ENCODE assay signal across 9 cellular contexts in the genomic region with DNA sequence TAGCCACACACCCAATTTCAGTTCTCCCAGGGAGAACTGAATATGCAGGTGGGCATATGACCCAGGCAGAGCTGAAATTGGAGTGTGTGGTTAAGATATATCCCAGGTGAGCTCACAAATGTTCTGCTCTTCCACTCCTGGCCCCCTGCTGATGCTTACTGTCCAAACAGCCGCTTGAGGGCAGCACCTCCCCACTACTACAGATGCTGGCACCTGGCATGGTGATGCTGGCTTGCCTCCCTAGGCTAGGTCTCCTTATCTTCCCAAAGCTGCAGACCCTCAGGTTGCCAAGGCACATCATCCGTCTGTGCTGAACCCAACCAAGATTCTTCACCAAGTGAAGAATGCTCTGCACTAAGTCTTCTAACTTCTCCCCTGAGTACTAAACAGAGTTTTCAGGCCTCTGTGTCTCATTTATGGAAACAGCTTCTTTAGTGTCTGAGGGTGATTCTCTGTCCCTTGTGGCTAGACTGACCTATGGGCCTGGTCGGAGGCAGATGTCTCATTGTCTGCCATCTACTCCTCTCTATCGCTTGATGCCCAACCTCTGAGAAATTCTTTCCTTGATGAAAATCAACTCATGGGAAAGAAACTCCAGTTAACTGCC. TPM values are rescaled to one million over a fixed set of nuclear protein-coding genes. Genes with fewer than 3 reads are reported as not detected.
DNase-seq lines count a peak whose midpoint lies in the region; ATAC-seq and TF ChIP-seq lines count a peak whose summit lies in the region.
"Had no signal": no experiment of that assay in that cellular context is flagged by ENCODE, and none has a peak within 500 bp of the region (broad histone marks: within the 10 kb centered on the region; RNA-seq: fewer than 3 reads in every experiment).

No MANE protein-coding gene starts in this region.

- H3K36me3 ChIP-seq in Caco-2 (ENCODE audit: control insufficient read depth, insufficient read depth, low read length) (no peaks in the 10 kb centered on the region), GM23248 (ENCODE audit: low read depth) (no peaks in the 10 kb centered on the region), heart right ventricle (no peaks in the 10 kb centered on the region)

- no peak overlapping the region for H3K9ac ChIP-seq in GM23248

- no peaks in the 10 kb centered on the region for H3K27me3 Mint-ChIP-seq in Caco-2 (ENCODE audit: insufficient read depth, unreplicated experiment)
- no peaks in the 10 kb centered on the region for H3K27me3 Mint-ChIP-seq in activated naive CD8-positive, alpha-beta T cell treated with anti-CD3 and anti-CD28 coated beads, Interleukin-2, amount 50 U/mL, for 24 hours
- H3K27me3 Mint-ChIP-seq: IgD-negative memory B cell had no signal

- H3F3A ChIP-seq in GM23248 (ENCODE audit: insufficient read depth): no peaks in the 10 kb centered on the region

- H3K4me1 ChIP-seq in Caco-2: peaks cover 4% of the 10 kb centered on the region; the same call in 1 of the 2 replicates
- peaks cover 6% of the 10 kb centered on the region for H3K4me1 ChIP-seq in GM23248 (ENCODE audit: insufficient read depth)
- H3K4me1 ChIP-seq in heart right ventricle: peaks cover 0 to 15% (median under 1%) of the 10 kb centered on the region in 9 donors

- H3K4me3 ChIP-seq in Caco-2 (ENCODE audit: low read depth, low read length) (no peak overlapping the region), GM23248 (no peak overlapping the region), heart right ventricle (no peak overlapping the region)

- CTCF ChIA-PET in Caco-2 (lab: Charles Lee): interaction anchor here (0.5 to 1.5 kb wide), 27 partner anchors 12 to 1288 kb away, joined by 3 to 41 read pairs (median 4); a partner anchor contains a TSS

- BruUV-seq in Caco-2 (replicated peaks; lab: Mats Ljungman, UMichigan): no TSS peak

- no peaks in the 10 kb centered on the region for H3K9me3 Mint-ChIP-seq in Caco-2 (ENCODE audit: unreplicated experiment)
- no peaks in the 10 kb centered on the region for H3K9me3 Mint-ChIP-seq in activated naive CD8-positive, alpha-beta T cell treated with anti-CD3 and anti-CD28 coated beads, Interleukin-2, amount 50 U/mL, for 24 hours
- H3K9me3 Mint-ChIP-seq: IgD-negative memory B cell had no signal

- H3K9me2 ChIP-seq in GM23248 (ENCODE audit: insufficient read depth): no peaks in the 10 kb centered on the region

- H3K27me3 ChIP-seq in Caco-2 (replicated peaks; ENCODE audit: control insufficient read depth, insufficient read depth, low read length) (no peaks in the 10 kb centered on the region), GM23248 (replicated peaks; ENCODE audit: insufficient read depth) (no peaks in the 10 kb centered on the region), heart right ventricle (no peaks in the 10 kb centered on the region)

- peak; percentile 79 to 81 for DNase-seq in Caco-2
- DNase-seq in GM23248: peak; percentile 82
- peak; percentile 66 for DNase-seq in NCI-H1436 (lab: John Stamatoyannopoulos, UW)
- peak; percentile 50 for DNase-seq in T follicular helper cell (ENCODE audit: low read depth)
- DNase-seq in activated naive CD8-positive, alpha-beta T cell treated with anti-CD3 and anti-CD28 coated beads, Interleukin-2, amount 50 U/mL, for 24 hours: peak; percentile 77
- DNase-seq in heart right ventricle: peak; percentile 78
- peak; percentile 50 for DNase-seq in renal cortical epithelial cell (ENCODE audit: low read depth)

- no peak overlapping the region for H2AFZ ChIP-seq in GM23248

- no peak overlapping the region for H3K27ac ChIP-seq in GM23248
- H3K27ac ChIP-seq in heart right ventricle: no peak overlapping the region

- intact Hi-C loops in Caco-2 (cut with micrococcal nuclease; ENCODE audit: unreplicated experiment) (loop anchor here (1.0 to 10.0 kb wide), 8 partner anchors 132 to 943 kb away; no protein-coding TSS in a partner anchor), heart right ventricle (cut with DNase I) (loop anchor here in 9 of 10 donors (1.0 to 10.0 kb wide), 10 partner anchors 531 to 944 kb away; no protein-coding TSS in a partner anchor)

- H3K27ac Mint-ChIP-seq in Caco-2 (ENCODE audit: unreplicated experiment): no peak overlapping the region
- no peak overlapping the region for H3K27ac Mint-ChIP-seq in activated naive CD8-positive, alpha-beta T cell treated with anti-CD3 and anti-CD28 coated beads, Interleukin-2, amount 50 U/mL, for 24 hours

- peaks cover 11% of the 10 kb centered on the region for H3K4me1 Mint-ChIP-seq in Caco-2 (ENCODE audit: low read depth, unreplicated experiment)
- peaks cover 8% of the 10 kb centered on the region for H3K4me1 Mint-ChIP-seq in activated naive CD8-positive, alpha-beta T cell treated with anti-CD3 and anti-CD28 coated beads, Interleukin-2, amount 50 U/mL, for 24 hours
- H3K4me1 Mint-ChIP-seq: IgD-negative memory B cell had no signal

- no peaks in the 10 kb centered on the region for H3K79me2 ChIP-seq in GM23248 (ENCODE audit: insufficient read depth)

- in situ Hi-C loops in GM23248 (cut with MboI): loop anchor here (10.0 kb wide), 2 partner anchors 521 to 741 kb away; no protein-coding TSS in a partner anchor

- no peaks in the 10 kb centered on the region for H3K9me3 ChIP-seq in Caco-2
- no peaks in the 10 kb centered on the region for H3K9me3 ChIP-seq in GM23248 (ENCODE audit: low read depth)
- H3K9me3 ChIP-seq in heart right ventricle: no peaks in the 10 kb centered on the region

- 25% methylated on average over 4 of the region's 4 CpGs for WGBS in GM23248 (ENCODE audit: low coverage in 1 of 2, low lambda C conversion rate in 2 of 2, missing lambda C conversion rate in 2 of 2), 2 experiments
- 28 to 29% methylated on average over 4 of the region's 4 CpGs for WGBS in heart right ventricle, 2 donors

- H4K20me1 ChIP-seq in GM23248 (ENCODE audit: insufficient read depth): no peaks in the 10 kb centered on the region

- ATAC-seq in activated naive CD8-positive, alpha-beta T cell treated with anti-CD3 and anti-CD28 coated beads, Interleukin-2, amount 50 U/mL, for 24 hours: peak; percentile 84
- ATAC-seq in heart right ventricle: peak; percentile 82 to 93 (median 88)
- no peak for ATAC-seq in HG03378 (IDR thresholded peaks at IDR 0.05; ENCODE audit: unreplicated experiment)

- no peaks in the 10 kb centered on the region for H3K36me3 Mint-ChIP-seq in Caco-2 (ENCODE audit: insufficient read depth, unreplicated experiment)
- H3K36me3 Mint-ChIP-seq in activated naive CD8-positive, alpha-beta T cell treated with anti-CD3 and anti-CD28 coated beads, Interleukin-2, amount 50 U/mL, for 24 hours (ENCODE audit: low read depth): no peaks in the 10 kb centered on the region
- H3K36me3 Mint-ChIP-seq: IgD-negative memory B cell had no signal

- H3K4me2 ChIP-seq in GM23248 (ENCODE audit: unreplicated experiment): no peak overlapping the region

- TF ChIP-seq CTCF in Caco-2 (IDR thresholded peaks at IDR 0.05; ENCODE audit: insufficient read depth in 1 of 2, low read depth in 1 of 2, low read length in 1 of 2, severe bottlenecking in 1 of 2, unreplicated experiment in 1 of 2) (peak; percentile 87 to 89), heart right ventricle (IDR thresholded peaks at IDR 0.05) (peak; percentile 65 to 93 (median 88))

- no peak overlapping the region for H3K4me3 Mint-ChIP-seq in Caco-2 (ENCODE audit: unreplicated experiment)
- H3K4me3 Mint-ChIP-seq in activated naive CD8-positive, alpha-beta T cell treated with anti-CD3 and anti-CD28 coated beads, Interleukin-2, amount 50 U/mL, for 24 hours: no peak overlapping the region
- H3K4me3 Mint-ChIP-seq: IgD-negative memory B cell had no signal

- POLR2A ChIA-PET in Caco-2 (lab: Charles Lee): interaction anchor here (0.6 to 1.0 kb wide), 3 partner anchors 506 to 765 kb away, joined by 3 to 10 read pairs (median 3); a partner anchor contains a TSS

RNA-seq across cellular contexts. Expression of a gene that starts 27.2 kb away (rescaled TPM):
- 3.4 and 3.9 TPM in 2 replicates for total RNA-seq in Caco-2 (2022)
- not detected in 2 replicates for total RNA-seq in GM23248 (2014; rRNA removed; shearing (Covaris generic))
- not detected in 2 replicates for polyA plus RNA-seq in GM23248 (2016; fragmentation: Nextera tagmentation; extraction: Ambion mirVana)
- total RNA-seq in heart right ventricle: 1 to 10 TPM in 1 of 10 donors, under 1 TPM in 7, not detected in 2; 0.25 to 2.3 (median 0.41) TPM
- under 1 TPM; 0.07 to 0.22 TPM for polyA plus RNA-seq in heart right ventricle
- total RNA-seq in renal cortical epithelial cell: not detected in 2 replicates

RNA-seq across cellular contexts. Expression of a gene that starts 59.8 kb away (rescaled TPM):
- total RNA-seq in Caco-2 (2022) (not detected in 2 replicates), heart right ventricle (1 to 10 TPM in 1 of 10 donors, under 1 TPM in 1, not detected in 8; 0.54 to 7.5 TPM), renal cortical epithelial cell (not detected in 2 replicates)
- total RNA-seq in GM23248 (2014; rRNA removed; shearing (Covaris generic)): not detected in 2 replicates
- polyA plus RNA-seq in GM23248 (2016; fragmentation: Nextera tagmentation; extraction: Ambion mirVana) (not detected in 2 replicates), heart right ventricle (under 1 TPM in 1 of 2 donors, not detected in 1; 0.17 TPM)
